ENCODE assay signal across 19 cellular contexts in genomic region chr5:121319292-121319691, GRCh38.
DNase-seq lines count a peak whose midpoint lies in the region; ATAC-seq, FAIRE-seq and TF ChIP-seq lines count a peak whose summit lies in the region.
"Had no signal": no experiment of that assay in that cellular context is flagged by ENCODE, and none has a peak within 500 bp of the region (broad histone marks: within the 10 kb centered on the region; RNA-seq: fewer than 3 reads in every experiment).

No MANE protein-coding gene starts in this region.

- 0 out of 2 replicates have a peak overlapping the region, but pooled peaks have one; percentile 39 for H2AFZ ChIP-seq in H1 (ENCODE audit: low read length)
- H2AFZ ChIP-seq in neuronal stem cell (ENCODE audit: low read length): peak overlapping the region; percentile 15
- H2AFZ ChIP-seq in MM.1S (ENCODE audit: low read length): no peak overlapping the region
- H2AFZ ChIP-seq: GM23338 had no signal

- CTCF ChIA-PET in H1 (lab: Charles Lee; ENCODE audit: partially characterized antibody): interaction anchor here (0.6 to 0.9 kb wide), 2 partner anchors 233 to 631 kb away, joined by 4 to 6 read pairs; no protein-coding TSS in a partner anchor

- WGBS in H1 (ENCODE audit: extremely low coverage in 1 of 2, insufficient coverage in 1 of 2, insufficient read length in 1 of 2, insufficient replicate concordance in 2 of 2, low coverage in 1 of 2, low lambda C conversion rate in 2 of 2, missing lambda C conversion rate in 1 of 2), 2 experiments: 100% methylated on average over 1 of the region's 1 CpG; no CpG with 5 or more reads in 1 of the 2 experiments
- no CpG with 5 or more reads among the region's 1 CpG for WGBS in neuronal stem cell (ENCODE audit: extremely low coverage in 2 of 2, insufficient read length in 2 of 2, insufficient replicate concordance in 1 of 2), 2 donors
- 77 to 95% (median 91%) methylated on average over 1 of the region's 1 CpG for WGBS in spleen, 5 donors

- no peak overlapping the region for H4K8ac ChIP-seq in H1 (ENCODE audit: extremely low read depth, insufficient read depth, low read length)
- no peak overlapping the region for H4K8ac ChIP-seq in neuronal stem cell (ENCODE audit: low read depth, low read length)

- TF ChIP-seq EP300 in H1 (IDR thresholded peaks at IDR 0.05; ENCODE audit: borderline replicate concordance in 1 of 2, low read depth in 2 of 2, low read length in 2 of 2): no peak

- H3K23ac ChIP-seq in H1 (ENCODE audit: insufficient read length): no peak overlapping the region
- no peak overlapping the region for H3K23ac ChIP-seq in neuronal stem cell (ENCODE audit: low read depth, low read length, poor library complexity)

- no peak overlapping the region for H3K27ac ChIP-seq in H1 (ENCODE audit: low read depth, low read length)
- no peak overlapping the region for H3K27ac ChIP-seq in neuronal stem cell (replicated peaks; ENCODE audit: low read length)
- H3K27ac ChIP-seq in spleen: no peak overlapping the region
- H3K27ac ChIP-seq in MM.1S (ENCODE audit: low read length): no peak overlapping the region

- no peak overlapping the region for H3K9ac ChIP-seq in H1 (replicated peaks in 1 of 4; ENCODE audit: extremely low read depth in 1 of 4, low read depth in 3 of 4, low read length in 3 of 4)
- H3K9ac ChIP-seq in neuronal stem cell (ENCODE audit: low read depth, low read length, poor library complexity): no peak overlapping the region
- no peak overlapping the region for H3K9ac ChIP-seq in MM.1S (ENCODE audit: low read length)

- no peak for DNase-seq in H1 (ENCODE audit: low read depth in 1 of 2, low spot score in 2 of 2)
- no peak for DNase-seq in neuronal stem cell (ENCODE audit: low spot score)
- peak; percentile 41 for DNase-seq in spleen
- no peak for DNase-seq in MM.1S
- no peak for DNase-seq in UCSD-AML1 (lab: John Stamatoyannopoulos, UW; ENCODE audit: unreplicated experiment)
- DNase-seq in NCI-H226: no peak
- no peak for DNase-seq in left ventricle myocardium superior
- DNase-seq: C1 segment of cervical spinal cord; Caco-2; CD4-positive, alpha-beta memory T cell; DMS153; EL; GDM1; HFFc6 had no signal

- no peaks in the 10 kb centered on the region for H3K4me1 ChIP-seq in H1 (replicated peaks in 1 of 4; ENCODE audit: control insufficient read depth in 3 of 4, insufficient read depth in 4 of 4, low read length in 3 of 4)
- no peaks in the 10 kb centered on the region for H3K4me1 ChIP-seq in neuronal stem cell (ENCODE audit: control insufficient read depth in 2 of 2, insufficient read depth in 1 of 2, low read depth in 1 of 2, low read length in 2 of 2)
- H3K4me1 ChIP-seq in spleen: no peaks in the 10 kb centered on the region
- no peaks in the 10 kb centered on the region for H3K4me1 ChIP-seq in MM.1S (ENCODE audit: low read length)
- H3K4me1 ChIP-seq: Caco-2, HAP-1 had no signal

- H4K5ac ChIP-seq in H1 (ENCODE audit: insufficient read length, low read depth, low read length): no peak overlapping the region

- no peak for TF ChIP-seq RAD21 in H1 (IDR thresholded peaks at IDR 0.05 in 1 of 2, conservative IDR thresholded peaks at IDR 0.05 in 1 of 2; ENCODE audit: low read depth in 2 of 2, low read length in 2 of 2)

- H2BK20ac ChIP-seq in H1 (ENCODE audit: low read length): no peak overlapping the region

- no peak overlapping the region for H3K56ac ChIP-seq in H1 (replicated peaks; ENCODE audit: insufficient read length, low read depth, low read length)

- H3K36me3 ChIP-seq in H1 (ENCODE audit: control insufficient read depth in 2 of 4, insufficient read depth in 4 of 4, low read length in 3 of 4): no peaks in the 10 kb centered on the region
- no peaks in the 10 kb centered on the region for H3K36me3 ChIP-seq in neuronal stem cell (replicated peaks in 1 of 2; ENCODE audit: control insufficient read depth in 2 of 2, insufficient read depth in 2 of 2, low read length in 2 of 2)
- no peaks in the 10 kb centered on the region for H3K36me3 ChIP-seq in spleen
- H3K36me3 ChIP-seq in MM.1S (replicated peaks; ENCODE audit: insufficient read depth, low read length): no peaks in the 10 kb centered on the region
- H3K36me3 ChIP-seq: HAP-1 had no signal

- H2BK120ac ChIP-seq in H1 (replicated peaks; ENCODE audit: low read depth, low read length) (no peak overlapping the region), neuronal stem cell (ENCODE audit: low read depth, low read length) (no peak overlapping the region)

- H3K4me3 ChIP-seq in H1 (ENCODE audit: extremely low read depth in 1 of 4, insufficient read depth in 2 of 4, low read depth in 3 of 4, low read length in 4 of 4): no peak overlapping the region
- H3K4me3 ChIP-seq in neuronal stem cell (ENCODE audit: low read length in 2 of 2): no peak overlapping the region
- H3K4me3 ChIP-seq in spleen: no peak overlapping the region
- H3K4me3 ChIP-seq in MM.1S (ENCODE audit: low read length): no peak overlapping the region
- H3K4me3 ChIP-seq: GM12878, GM23338, HAP-1 had no signal

- H3K23me2 ChIP-seq in H1 (ENCODE audit: low read depth, low read length): no peaks in the 10 kb centered on the region

- no peak overlapping the region for H2AK5ac ChIP-seq in H1 (ENCODE audit: low read depth, low read length)
- no peak overlapping the region for H2AK5ac ChIP-seq in neuronal stem cell (ENCODE audit: low read depth, low read length)

- H3K9me3 ChIP-seq in H1 (ENCODE audit: insufficient read depth in 2 of 2, low read depth in 1 of 2, low read length in 1 of 2): no peaks in the 10 kb centered on the region
- H3K9me3 ChIP-seq in neuronal stem cell (replicated peaks in 1 of 2; ENCODE audit: control insufficient read depth in 2 of 2, insufficient read depth in 1 of 2, low read depth in 1 of 2, low read length in 2 of 2): no peaks in the 10 kb centered on the region
- peaks cover 0 to 25% (median 4%) of the 10 kb centered on the region in 8 donors for H3K9me3 ChIP-seq in spleen
- no peaks in the 10 kb centered on the region for H3K9me3 ChIP-seq in MM.1S (replicated peaks; ENCODE audit: insufficient read depth, low read length)
- H3K9me3 ChIP-seq: Caco-2, HAP-1 had no signal

- H3K4ac ChIP-seq in H1 (replicated peaks; ENCODE audit: insufficient read length, low read depth, low read length) (no peak overlapping the region), neuronal stem cell (ENCODE audit: low read length) (no peak overlapping the region)

- H3K4me2 ChIP-seq in H1 (ENCODE audit: insufficient read depth in 1 of 2, low read depth in 2 of 2, low read length in 2 of 2) (no peak overlapping the region), neuronal stem cell (ENCODE audit: insufficient read depth, low read length, poor library complexity, severe bottlenecking) (no peak overlapping the region), MM.1S (ENCODE audit: low read depth, low read length) (no peak overlapping the region)
- H3K4me2 ChIP-seq: GM23338 had no signal

- TF ChIP-seq CTCF in H1 (IDR thresholded peaks at IDR 0.05; ENCODE audit: control extremely low read depth in 1 of 3, insufficient read depth in 1 of 3, low read depth in 1 of 3, low read length in 3 of 3) (no peak), spleen (IDR thresholded peaks at IDR 0.05 in 8 of 11, conservative IDR thresholded peaks at IDR 0.05 in 3 of 11) (no peak), MM.1S (IDR thresholded peaks at IDR 0.05; ENCODE audit: low read length) (no peak)

- H2BK12ac ChIP-seq in H1 (ENCODE audit: low read depth, low read length) (no peak overlapping the region), neuronal stem cell (ENCODE audit: low read length) (no peak overlapping the region)

- no peaks in the 10 kb centered on the region for H3F3A ChIP-seq in MM.1S (ENCODE audit: insufficient read depth, low read length)

- no peaks in the 10 kb centered on the region for H3K27me3 ChIP-seq in H1 (replicated peaks in 1 of 4; ENCODE audit: control insufficient read depth in 3 of 4, extremely low read depth in 1 of 4, insufficient read depth in 3 of 4, low read length in 3 of 4)
- H3K27me3 ChIP-seq in neuronal stem cell (ENCODE audit: control insufficient read depth in 3 of 3, insufficient read depth in 3 of 3, low read depth in 1 of 3, low read length in 3 of 3): no peaks in the 10 kb centered on the region
- no peaks in the 10 kb centered on the region for H3K27me3 ChIP-seq in spleen (replicated peaks in 1 of 7)
- H3K27me3 ChIP-seq in MM.1S (replicated peaks; ENCODE audit: insufficient read depth, low read length): no peaks in the 10 kb centered on the region

- no peak for ATAC-seq in left ventricle myocardium superior
- ATAC-seq: GM12878, GM23338 had no signal

- H3K79me1 ChIP-seq in H1 (ENCODE audit: low read depth, low read length) (no peaks in the 10 kb centered on the region), neuronal stem cell (ENCODE audit: low read depth, low read length) (no peaks in the 10 kb centered on the region)

- no peaks in the 10 kb centered on the region for H3K9me2 ChIP-seq in MM.1S (replicated peaks; ENCODE audit: insufficient read depth, low read length)

- POLR2A ChIA-PET in H1 (lab: Charles Lee; ENCODE audit: partially characterized antibody): no interaction called here

- no peak overlapping the region for H4K91ac ChIP-seq in H1 (replicated peaks; ENCODE audit: insufficient read length, low read length)
- H4K91ac ChIP-seq in neuronal stem cell (ENCODE audit: low read depth, low read length, poor library complexity): no peak overlapping the region

- no peaks in the 10 kb centered on the region for H4K20me1 ChIP-seq in H1 (replicated peaks in 1 of 2; ENCODE audit: control insufficient read depth in 1 of 2, insufficient read depth in 2 of 2, low read length in 2 of 2)
- no peaks in the 10 kb centered on the region for H4K20me1 ChIP-seq in MM.1S (ENCODE audit: insufficient read depth, low read length)

- no peaks in the 10 kb centered on the region for H3K79me2 ChIP-seq in H1 (ENCODE audit: control insufficient read depth in 1 of 2, insufficient read depth in 2 of 2, low read length in 2 of 2)
- no peaks in the 10 kb centered on the region for H3K79me2 ChIP-seq in MM.1S (ENCODE audit: low read length)

- H3K18ac ChIP-seq in H1 (ENCODE audit: extremely low read depth, low read length): no peak overlapping the region
- H3K18ac ChIP-seq in neuronal stem cell (ENCODE audit: low read length): no peak overlapping the region

- no peak for TF ChIP-seq POLR2A in H1 (IDR thresholded peaks at IDR 0.05; ENCODE audit: control extremely low read depth in 1 of 2, low read depth in 2 of 2, low read length in 2 of 2)
- TF ChIP-seq POLR2A in spleen (IDR thresholded peaks at IDR 0.05): no peak

- FAIRE-seq in H1 (lab: Jason Lieb, UNC): no peak
- FAIRE-seq: GM12878, GM19239, H54 had no signal

- H3K14ac ChIP-seq in H1 (ENCODE audit: insufficient read length) (no peak overlapping the region), neuronal stem cell (ENCODE audit: low read length) (no peak overlapping the region)

- H2BK5ac ChIP-seq in H1 (ENCODE audit: low read depth, low read length) (no peak overlapping the region), neuronal stem cell (ENCODE audit: low read length) (no peak overlapping the region)

- intact Hi-C loops in spleen (cut with DNase I; ENCODE audit: low total_unique reads) (no loop called here), left ventricle myocardium superior (cut with micrococcal nuclease) (no loop called here)

- H2BK15ac ChIP-seq in H1 (ENCODE audit: low read length) (no peak overlapping the region), neuronal stem cell (ENCODE audit: low read length) (no peak overlapping the region)

TF ChIP-seq in H1, 55 proteins besides CTCF, POLR2A, EP300 and RAD21:
- TF ChIP-seq POLR2AphosphoS5 (IDR thresholded peaks at IDR 0.05; ENCODE audit: low read depth, low read length) (no peak), BRCA1 (IDR thresholded peaks at IDR 0.05; ENCODE audit: low read depth, low read length) (no peak)
